In genomic region chr1:223845810-223846667, GRCh38 we compare ENCODE assay signal across 2 cellular contexts.
TF ChIP-seq lines count a peak whose summit lies in the region.

Gene TP53BP2, minus strand, starts transcription at chr1:223845947. Its CDS starts 267 bp downstream, at chr1:223845680.

TF ChIP-seq in IMR-90, 13 proteins besides CTCF, POLR2A, EP300 and RAD21 (continued from another document):
- TF ChIP-seq BHLHE40 (IDR thresholded peaks at IDR 0.05; ENCODE audit: low read depth, low read length), result peak; percentile 69; the same call in 1 of the 2 replicates

TF ChIP-seq in PFSK-1, 5 proteins besides CTCF, POLR2A, EP300 and RAD21 (continued from another document):
- TF ChIP-seq REST (IDR thresholded peaks at IDR 0.05; ENCODE audit: insufficient read depth in 1 of 2, low read depth in 2 of 2, low read length in 2 of 2) (no peak), SIN3A (IDR thresholded peaks at IDR 0.05; ENCODE audit: borderline replicate concordance, insufficient read depth, low read length) (no peak), POLR2AphosphoS5 (IDR thresholded peaks at IDR 0.05; ENCODE audit: low read depth, low read length) (peak; percentile 74), FOXP2 (optimal IDR thresholded peaks at IDR 0.05; ENCODE audit: borderline replicate concordance, extremely low read depth, extremely low read length, insufficient read depth) (no peak)
